ENCODE assay signal across 11 cellular contexts in genomic region chr2:216554755-216555154, GRCh38. TPM values are rescaled to one million over a fixed set of nuclear protein-coding genes. Genes with fewer than 3 reads are reported as not detected.
DNase-seq lines count a peak whose midpoint lies in the region; ATAC-seq and TF ChIP-seq lines count a peak whose summit lies in the region.
"Had no signal": no experiment of that assay in that cellular context is flagged by ENCODE, and none has a peak within 500 bp of the region (broad histone marks: within the 10 kb centered on the region; RNA-seq: fewer than 3 reads in every experiment).

No MANE protein-coding gene starts in this region.

- H3K4me1 ChIP-seq in smooth muscle cell (ENCODE audit: low read depth) (peaks cover 14% of the 10 kb centered on the region), BE2C (no peaks in the 10 kb centered on the region; the same call in 1 of the 2 replicates)

- ATAC-seq in activated CD8-positive, alpha-beta T cell treated with anti-CD3 and anti-CD28 coated beads for 36 hours = peak; percentile 28
- ATAC-seq in activated CD8-positive, alpha-beta T cell treated with anti-CD3 and anti-CD28 coated beads, Interleukin-2, amount 10 ng/mL, durations not matched to agents 7 days and 5 days = no peak
- ATAC-seq in HG03442 (IDR thresholded peaks at IDR 0.05; ENCODE audit: unreplicated experiment) = no peak
- ATAC-seq: activated T-cell treated with anti-CD3 and anti-CD28 coated beads, Interleukin-2, amount 50 U/mL, for 4 hours had no signal

- no peaks in the 10 kb centered on the region for H3K27me3 Mint-ChIP-seq in activated CD8-positive, alpha-beta T cell treated with anti-CD3 and anti-CD28 coated beads for 36 hours
- peaks cover 5% of the 10 kb centered on the region for H3K27me3 Mint-ChIP-seq in activated CD8-positive, alpha-beta T cell treated with anti-CD3 and anti-CD28 coated beads, Interleukin-2, amount 10 ng/mL, durations not matched to agents 7 days and 5 days (ENCODE audit: low read depth)
- peaks cover 4 to 5% (median 5%) of the 10 kb centered on the region in 3 donors for H3K27me3 Mint-ChIP-seq in immature natural killer cell (ENCODE audit: low read depth in 3 of 3)

- CTCF ChIA-PET in activated CD8-positive, alpha-beta T cell treated with anti-CD3 and anti-CD28 coated beads for 36 hours (lab: Charles Lee) = interaction anchor here (1.7 kb wide), 1 partner anchor 35 kb away, joined by 3 read pairs; no protein-coding TSS in a partner anchor
- CTCF ChIA-PET in activated CD8-positive, alpha-beta T cell treated with anti-CD3 and anti-CD28 coated beads, Interleukin-2, amount 10 ng/mL, durations not matched to agents 7 days and 5 days (lab: Charles Lee) = interaction anchor here (0.7 to 1.1 kb wide), 2 partner anchors 38 to 1064 kb away, joined by 3 to 4 read pairs; no protein-coding TSS in a partner anchor

- H3K79me2 ChIP-seq in smooth muscle cell (ENCODE audit: low read depth) = no peaks in the 10 kb centered on the region

- H3K4me3 Mint-ChIP-seq in activated CD8-positive, alpha-beta T cell treated with anti-CD3 and anti-CD28 coated beads for 36 hours = no peak overlapping the region
- no peak overlapping the region for H3K4me3 Mint-ChIP-seq in activated CD8-positive, alpha-beta T cell treated with anti-CD3 and anti-CD28 coated beads, Interleukin-2, amount 10 ng/mL, durations not matched to agents 7 days and 5 days
- peak overlapping the region; percentile 66 to 80 (median 76) for H3K4me3 Mint-ChIP-seq in immature natural killer cell
- H3K4me3 Mint-ChIP-seq: activated T-cell treated with anti-CD3 and anti-CD28 coated beads, Interleukin-2, amount 50 U/mL, for 4 hours had no signal

- DNase-seq in activated CD8-positive, alpha-beta T cell treated with anti-CD3 and anti-CD28 coated beads for 36 hours = no peak
- DNase-seq in activated CD8-positive, alpha-beta T cell treated with anti-CD3 and anti-CD28 coated beads, Interleukin-2, amount 10 ng/mL, durations not matched to agents 7 days and 5 days = no peak
- DNase-seq in immature natural killer cell = no peak
- DNase-seq in smooth muscle cell (lab: John Stamatoyannopoulos, UW; ENCODE audit: unreplicated experiment) = no peak
- no peak for DNase-seq in amniotic stem cell (lab: John Stamatoyannopoulos, UW)
- DNase-seq in BE2C = no peak
- DNase-seq: activated CD4-positive, alpha-beta T cell treated with anti-CD3 and anti-CD28 coated beads for 1 hour; activated T-cell treated with anti-CD3 and anti-CD28 coated beads, Interleukin-2, amount 50 U/mL, for 4 hours; H7 had no signal

- intact Hi-C loops in activated CD8-positive, alpha-beta T cell treated with anti-CD3 and anti-CD28 coated beads for 36 hours (cut with micrococcal nuclease) = no loop called here

- no peak overlapping the region for H3K27ac Mint-ChIP-seq in activated CD8-positive, alpha-beta T cell treated with anti-CD3 and anti-CD28 coated beads for 36 hours
- no peak overlapping the region for H3K27ac Mint-ChIP-seq in activated CD8-positive, alpha-beta T cell treated with anti-CD3 and anti-CD28 coated beads, Interleukin-2, amount 10 ng/mL, durations not matched to agents 7 days and 5 days
- H3K27ac Mint-ChIP-seq in immature natural killer cell = peak overlapping the region; percentile 69 to 92 (median 88)

- H3K36me3 ChIP-seq in smooth muscle cell (ENCODE audit: low read depth) (no peaks in the 10 kb centered on the region), BE2C (no peaks in the 10 kb centered on the region)

- H3K9me3 Mint-ChIP-seq in activated CD8-positive, alpha-beta T cell treated with anti-CD3 and anti-CD28 coated beads for 36 hours = no peaks in the 10 kb centered on the region
- H3K9me3 Mint-ChIP-seq in activated CD8-positive, alpha-beta T cell treated with anti-CD3 and anti-CD28 coated beads, Interleukin-2, amount 10 ng/mL, durations not matched to agents 7 days and 5 days (ENCODE audit: insufficient read depth) = no peaks in the 10 kb centered on the region
- H3K9me3 Mint-ChIP-seq in immature natural killer cell = peaks cover 0 to 2% (median 0%) of the 10 kb centered on the region in 6 donors
- H3K9me3 Mint-ChIP-seq: activated T-cell treated with anti-CD3 and anti-CD28 coated beads, Interleukin-2, amount 50 U/mL, for 4 hours had no signal

- POLR2A ChIA-PET in activated CD8-positive, alpha-beta T cell treated with anti-CD3 and anti-CD28 coated beads for 36 hours (lab: Charles Lee) = interaction anchor here (0.9 kb wide), 1 partner anchor 62 kb away, joined by 3 read pairs; no protein-coding TSS in a partner anchor
- POLR2A ChIA-PET in activated CD8-positive, alpha-beta T cell treated with anti-CD3 and anti-CD28 coated beads, Interleukin-2, amount 10 ng/mL, durations not matched to agents 7 days and 5 days (lab: Charles Lee) = no interaction called here

- H3K27ac ChIP-seq in VCaP (peak overlapping the region; percentile 93), smooth muscle cell (ENCODE audit: low read depth) (no peak overlapping the region)

- H4K20me1 ChIP-seq in smooth muscle cell (ENCODE audit: low read depth) = no peaks in the 10 kb centered on the region

- H3F3A ChIP-seq in smooth muscle cell (ENCODE audit: low read depth) = no peaks in the 10 kb centered on the region

- H3K4me1 Mint-ChIP-seq in activated CD8-positive, alpha-beta T cell treated with anti-CD3 and anti-CD28 coated beads for 36 hours (ENCODE audit: low read depth) = peaks cover 8% of the 10 kb centered on the region
- H3K4me1 Mint-ChIP-seq in activated CD8-positive, alpha-beta T cell treated with anti-CD3 and anti-CD28 coated beads, Interleukin-2, amount 10 ng/mL, durations not matched to agents 7 days and 5 days (ENCODE audit: low read depth) = peaks cover 9% of the 10 kb centered on the region
- peaks cover 46 to 60% of the 10 kb centered on the region in 2 donors for H3K4me1 Mint-ChIP-seq in immature natural killer cell

- no peaks in the 10 kb centered on the region for H3K36me3 Mint-ChIP-seq in activated CD8-positive, alpha-beta T cell treated with anti-CD3 and anti-CD28 coated beads for 36 hours (ENCODE audit: low read depth)
- H3K36me3 Mint-ChIP-seq in activated CD8-positive, alpha-beta T cell treated with anti-CD3 and anti-CD28 coated beads, Interleukin-2, amount 10 ng/mL, durations not matched to agents 7 days and 5 days (ENCODE audit: low read depth) = no peaks in the 10 kb centered on the region
- peaks cover 0 to 15% (median 4%) of the 10 kb centered on the region in 3 donors for H3K36me3 Mint-ChIP-seq in immature natural killer cell

- H2AFZ ChIP-seq in smooth muscle cell (ENCODE audit: low read depth) = no peak overlapping the region

- H3K9me3 ChIP-seq in smooth muscle cell (replicated peaks; ENCODE audit: low read depth) (no peaks in the 10 kb centered on the region), BE2C (no peaks in the 10 kb centered on the region)

- H3K4me3 ChIP-seq in smooth muscle cell (no peak overlapping the region), BE2C (ENCODE audit: low read depth, low read length) (no peak overlapping the region)

- H3K27me3 ChIP-seq in smooth muscle cell (ENCODE audit: low read depth) (no peaks in the 10 kb centered on the region), BE2C (no peaks in the 10 kb centered on the region)

- TF ChIP-seq CTCF in activated CD8-positive, alpha-beta T cell treated with anti-CD3 and anti-CD28 coated beads for 36 hours (IDR thresholded peaks at IDR 0.05) = no peak
- TF ChIP-seq CTCF in VCaP (conservative IDR thresholded peaks at IDR 0.05) (no peak), smooth muscle cell (IDR thresholded peaks at IDR 0.05; ENCODE audit: borderline replicate concordance, insufficient read depth, poor library complexity, severe bottlenecking) (no peak), BE2C (IDR thresholded peaks at IDR 0.05; ENCODE audit: low read depth, low read length) (no peak)

- WGBS in smooth muscle cell (ENCODE audit: low lambda C conversion rate) = 81% methylated on average over 1 of the region's 1 CpG

- H3K9ac ChIP-seq in smooth muscle cell (ENCODE audit: low read depth) = no peak overlapping the region

- no peak overlapping the region for H3K4me2 ChIP-seq in smooth muscle cell

RNA-seq across cellular contexts. Expression of gene RPL37A, which starts 56.1 kb away (rescaled TPM):
- total RNA-seq in activated CD8-positive, alpha-beta T cell treated with anti-CD3 and anti-CD28 coated beads for 36 hours = 1,000 to 10,000 TPM; 4,110 to 4,316 TPM
- 1,000 to 10,000 TPM; 2,232 to 2,277 TPM for total RNA-seq in activated CD8-positive, alpha-beta T cell treated with anti-CD3 and anti-CD28 coated beads, Interleukin-2, amount 10 ng/mL, durations not matched to agents 7 days and 5 days
- polyA plus RNA-seq in immature natural killer cell = 1,000 to 10,000 TPM in 2 of 3 donors, 100 to 1,000 TPM in 1; 866 to 2,929 (median 2,010) TPM
- 1,503 and 1,842 TPM in 2 replicates for total RNA-seq in smooth muscle cell
- 1,221 and 1,404 TPM in 2 replicates for polyA plus RNA-seq in smooth muscle cell
- polyA plus RNA-seq in BE2C (2012; ENCODE audit: insufficient read depth, insufficient read length, low read depth) = 3,146 TPM

Comparison
In these comparisons a context has a peak if more than half of its experiments do, and no peak if none do; other contexts are left out.
1. H3K27ac Mint-ChIP-seq: peak in immature natural killer cell (6 of 6); none in activated CD8-positive, alpha-beta T cell treated with anti-CD3 and anti-CD28 coated beads for 36 hours (single experiment) and activated CD8-positive, alpha-beta T cell treated with anti-CD3 and anti-CD28 coated beads, Interleukin-2, amount 10 ng/mL, durations not matched to agents 7 days and 5 days (single experiment).
2. H3K4me3 Mint-ChIP-seq: peak in immature natural killer cell (5 of 5); none in activated CD8-positive, alpha-beta T cell treated with anti-CD3 and anti-CD28 coated beads for 36 hours (single experiment) and activated CD8-positive, alpha-beta T cell treated with anti-CD3 and anti-CD28 coated beads, Interleukin-2, amount 10 ng/mL, durations not matched to agents 7 days and 5 days (single experiment).